In the genomic region with DNA sequence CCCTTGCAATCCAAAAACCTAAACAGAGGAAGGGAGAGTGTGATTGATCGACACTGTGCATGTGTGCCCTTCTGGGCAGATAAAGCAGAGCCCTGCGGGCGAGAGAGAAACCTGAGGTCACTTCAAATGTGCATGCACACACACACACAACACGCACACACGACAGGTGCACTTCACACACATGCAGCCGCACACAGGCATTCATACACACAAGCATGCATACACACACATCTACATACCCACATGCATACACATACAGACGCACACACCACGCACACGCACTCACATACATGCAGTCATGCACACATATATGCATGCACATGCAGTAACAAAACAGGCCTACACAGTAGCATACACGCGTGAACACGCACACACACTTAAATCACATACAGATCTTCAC, we compare ENCODE assay signal across 27 cellular contexts.
"Had no signal": no experiment of that assay in that cellular context is flagged by ENCODE, and none has a peak within 500 bp of the region (broad histone marks: within the 10 kb centered on the region; RNA-seq: fewer than 3 reads in every experiment).

No MANE protein-coding gene starts in this region.

- DNase-seq: effector CD8-positive, alpha-beta T cell; endodermal cell; foreskin keratinocyte; hypothalamus; kidney; mucosa of descending colon; naive B cell; psoas muscle; right cardiac atrium; sigmoid colon; stimulated activated CD4-positive, alpha-beta T cell treated with anti-CD3 and anti-CD28 coated beads, Interleukin-2, amount 100 ng/mL, for 24 hours; stimulated activated CD4-positive, alpha-beta T cell treated with anti-CD3 and anti-CD28 coated beads, Interleukin-4, amount 100 ng/mL, for 24 hours; stimulated activated naive CD4-positive, alpha-beta T cell treated with Interleukin-2 at 50 U/mL for 16 hours; stomach; thyroid gland; trophoblast cell had no signal

- H3K27ac Mint-ChIP-seq: dendritic cell treated with granulocyte-macrophage colony-stimulating factor and Interleukin-4, amounts not matched to agents 40 ng/mL and 50 ng/mL, for 4 days; endodermal cell; memory B cell; mesothelial cell of epicardium; naive B cell; natural killer cell treated with Interleukin-12 subunit alpha and Interleukin-12 subunit beta and Interleukin-15 and Interleukin-18, amount 100 ng/mL, for 72 hours; stimulated activated effector memory CD8-positive, alpha-beta T cell treated with anti-CD3 and anti-CD28 coated beads, Interleukin-12 subunit alpha, Interleukin-12 subunit beta, amount 100 ng/mL, for 72 hours had no signal

- H3K4me3 ChIP-seq: esophagus muscularis mucosa, lung, mucosa of descending colon, psoas muscle, sigmoid colon, stomach, thyroid gland had no signal

- H3K27me3 ChIP-seq: esophagus muscularis mucosa, foreskin keratinocyte, sigmoid colon, stomach, thyroid gland had no signal

- H3K4me3 Mint-ChIP-seq: dendritic cell treated with granulocyte-macrophage colony-stimulating factor and Interleukin-4, amounts not matched to agents 40 ng/mL and 50 ng/mL, for 4 days; endodermal cell; memory B cell; mesothelial cell of epicardium; naive B cell; natural killer cell treated with Interleukin-12 subunit alpha and Interleukin-12 subunit beta and Interleukin-15 and Interleukin-18, amount 100 ng/mL, for 72 hours; neural crest cell; stimulated activated effector memory CD8-positive, alpha-beta T cell treated with anti-CD3 and anti-CD28 coated beads, Interleukin-12 subunit alpha, Interleukin-12 subunit beta, amount 100 ng/mL, for 72 hours had no signal

- ATAC-seq: foreskin keratinocyte, mucosa of descending colon, psoas muscle had no signal

- H3K4me1 ChIP-seq: foreskin keratinocyte, parathyroid adenoma, psoas muscle, sigmoid colon, thyroid gland had no signal

- H3K9ac ChIP-seq: parathyroid adenoma had no signal

- H3K9me3 Mint-ChIP-seq: dendritic cell treated with granulocyte-macrophage colony-stimulating factor and Interleukin-4, amounts not matched to agents 40 ng/mL and 50 ng/mL, for 4 days; endodermal cell; memory B cell; natural killer cell treated with Interleukin-12 subunit alpha and Interleukin-12 subunit beta and Interleukin-15 and Interleukin-18, amount 100 ng/mL, for 72 hours; neural crest cell; stimulated activated effector memory CD8-positive, alpha-beta T cell treated with anti-CD3 and anti-CD28 coated beads, Interleukin-12 subunit alpha, Interleukin-12 subunit beta, amount 100 ng/mL, for 72 hours had no signal

- H3K4me1 Mint-ChIP-seq: memory B cell, mesothelial cell of epicardium, neural crest cell had no signal

- H3K36me3 Mint-ChIP-seq: memory B cell; naive B cell; natural killer cell treated with Interleukin-12 subunit alpha and Interleukin-12 subunit beta and Interleukin-15 and Interleukin-18, amount 100 ng/mL, for 72 hours; stimulated activated effector memory CD8-positive, alpha-beta T cell treated with anti-CD3 and anti-CD28 coated beads, Interleukin-12 subunit alpha, Interleukin-12 subunit beta, amount 100 ng/mL, for 72 hours had no signal

- FAIRE-seq: colon, endothelial cell of umbilical vein, kidney had no signal

- H3K9me3 ChIP-seq: esophagus muscularis mucosa, mucosa of descending colon, psoas muscle, sigmoid colon, stomach, thyroid gland had no signal

- H2AFZ ChIP-seq: parathyroid adenoma had no signal

- H3K27ac ChIP-seq: esophagus muscularis mucosa, foreskin keratinocyte, parathyroid adenoma, psoas muscle, sigmoid colon, stomach, thyroid gland had no signal
